ENCODE assay signal across 8 cellular contexts in the genomic region with DNA sequence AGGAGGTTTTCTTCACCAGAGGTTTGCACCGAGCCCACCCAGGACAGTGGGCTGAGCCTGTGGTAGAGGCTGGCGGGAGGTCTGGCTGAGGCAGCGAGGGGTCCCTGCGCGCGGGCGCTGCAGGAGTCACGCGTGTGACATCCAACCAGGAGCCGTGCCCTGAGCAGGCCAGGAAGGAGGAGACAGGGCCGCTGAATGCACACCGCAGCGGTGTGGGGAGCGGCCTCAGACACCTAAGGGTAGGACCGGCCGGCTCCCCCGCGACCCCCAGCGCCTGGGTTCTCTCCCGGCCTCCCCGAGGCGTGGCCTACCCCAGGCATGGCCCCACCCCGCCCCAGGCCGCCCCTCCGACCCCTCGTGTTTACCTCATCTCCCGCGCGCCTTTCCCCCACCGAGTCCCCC. TPM values are rescaled to one million over a fixed set of nuclear protein-coding genes. Genes with fewer than 3 reads are reported as not detected.
DNase-seq lines count a peak whose midpoint lies in the region; ATAC-seq and TF ChIP-seq lines count a peak whose summit lies in the region.

No MANE protein-coding gene starts in this region.

- peak overlapping the region; percentile 54 for H3K4me3 ChIP-seq in fibroblast of mammary gland (ENCODE audit: control insufficient read depth, low read depth, low read length)
- H3K4me3 ChIP-seq in neural cell (ENCODE audit: low read length) = peak overlapping the region; percentile 78
- peak overlapping the region; percentile 78 to 91 for H3K4me3 ChIP-seq in vagina

- no peak for TF ChIP-seq RAD21 in neural cell (conservative IDR thresholded peaks at IDR 0.05)

- H3K4me1 ChIP-seq in vagina = peaks cover 23% of the 10 kb centered on the region

- H3K36me3 ChIP-seq in neural cell (ENCODE audit: insufficient read depth, low read length) = no peaks in the 10 kb centered on the region
- no peaks in the 10 kb centered on the region for H3K36me3 ChIP-seq in vagina

- H3K27ac ChIP-seq in neural cell (ENCODE audit: low read length) (peak overlapping the region; percentile 67), vagina (peak overlapping the region; percentile 92)

- H3K27me3 ChIP-seq in neural cell (ENCODE audit: insufficient read depth, low read depth, low read length) = no peaks in the 10 kb centered on the region
- no peaks in the 10 kb centered on the region for H3K27me3 ChIP-seq in vagina

- H3K4me2 ChIP-seq in neural cell (ENCODE audit: low read length) = peak overlapping the region; percentile 85

- H3K9ac ChIP-seq in neural cell (ENCODE audit: low read length) = peak overlapping the region; percentile 83

- no peaks in the 10 kb centered on the region for H3F3A ChIP-seq in neural cell (ENCODE audit: insufficient read depth, low read length, poor library complexity, severe bottlenecking)

- no peak for TF ChIP-seq POLR2A in vagina (IDR thresholded peaks at IDR 0.05)

- no peaks in the 10 kb centered on the region for H3K9me2 ChIP-seq in neural cell (ENCODE audit: insufficient read depth, low read length)

- no peaks in the 10 kb centered on the region for H4K20me1 ChIP-seq in neural cell (ENCODE audit: insufficient read depth)

- intact Hi-C loops in vagina (cut with DNase I) = no loop called here

- H2AFZ ChIP-seq in neural cell (ENCODE audit: low read depth, low read length) = peak overlapping the region; percentile 47

- TF ChIP-seq CTCF in fibroblast of mammary gland (conservative IDR thresholded peaks at IDR 0.05; ENCODE audit: control insufficient read depth, insufficient read depth, low read depth, low read length) = no peak
- no peak for TF ChIP-seq CTCF in neural cell (IDR thresholded peaks at IDR 0.05; ENCODE audit: poor library complexity, severe bottlenecking)
- TF ChIP-seq CTCF in vagina (IDR thresholded peaks at IDR 0.05) = no peak

- H3K9me3 ChIP-seq in neural cell (ENCODE audit: low read length) = no peaks in the 10 kb centered on the region
- H3K9me3 ChIP-seq in vagina = no peaks in the 10 kb centered on the region

- peak; percentile 47 for ATAC-seq in HG02759 (IDR thresholded peaks at IDR 0.05; ENCODE audit: unreplicated experiment)

- DNase-seq in stimulated activated CD4-positive, alpha-beta T cell treated with anti-CD3 and anti-CD28 coated beads, Interleukin-12 subunit alpha, Interleukin-12 subunit beta, amount 100 ng/mL, for 24 hours (ENCODE audit: low read depth in 2 of 2) = peak; percentile 19 to 35
- no peak for DNase-seq in stimulated activated CD4-positive, alpha-beta T cell treated with anti-CD3 and anti-CD28 coated beads, Interleukin-4, amount 100 ng/mL, for 1 hour
- DNase-seq in NCI-H1417 (lab: John Stamatoyannopoulos, UW) (peak; percentile 22 to 84 (median 80)), activated T-cell treated with anti-CD3 and anti-CD28 coated beads for 48 hours (ENCODE audit: low read depth) (peak; percentile 46), fibroblast of mammary gland (ENCODE audit: low read depth) (peak; percentile 27), vagina (ENCODE audit: extremely low spot score in 2 of 2) (no peak)

- peaks cover 4% of the 10 kb centered on the region for H3K79me2 ChIP-seq in neural cell (replicated peaks; ENCODE audit: insufficient read depth, low read length)

- no peak for TF ChIP-seq EP300 in neural cell (conservative IDR thresholded peaks at IDR 0.05; ENCODE audit: poor library complexity, severe bottlenecking)

TF ChIP-seq in neural cell, 6 proteins besides CTCF, POLR2A, EP300 and RAD21:
- TF ChIP-seq REST (IDR thresholded peaks at IDR 0.05; ENCODE audit: borderline replicate concordance) (no peak), MXI1 (conservative IDR thresholded peaks at IDR 0.05; ENCODE audit: poor library complexity, severe bottlenecking) (peak; percentile 48), POLR2AphosphoS5 (IDR thresholded peaks at IDR 0.05) (peak; percentile 60), EZH2 (IDR thresholded peaks at IDR 0.05; ENCODE audit: borderline replicate concordance, insufficient read depth, low read length, poor library complexity, severe bottlenecking) (no peak)
TF ChIP-seq in neural cell: peak in this region for 2.

RNA-seq across cellular contexts. Expression of gene SLC41A3, which starts 0.4 kb away (rescaled TPM):
- 80.0 and 90.4 TPM in 2 replicates for polyA plus RNA-seq in neural cell
- polyA minus RNA-seq in neural cell = 68.1 and 70.8 TPM in 2 replicates
- total RNA-seq in vagina = 62.9 TPM

Comparison
In these comparisons a context has a peak if more than half of its experiments do, and no peak if none do; other contexts are left out.
1. DNase-seq: peak in stimulated activated CD4-positive, alpha-beta T cell treated with anti-CD3 and anti-CD28 coated beads, Interleukin-12 subunit alpha, Interleukin-12 subunit beta, amount 100 ng/mL, for 24 hours (2 of 2), NCI-H1417 (3 of 3), activated T-cell treated with anti-CD3 and anti-CD28 coated beads for 48 hours (single experiment) and fibroblast of mammary gland (single experiment); none in stimulated activated CD4-positive, alpha-beta T cell treated with anti-CD3 and anti-CD28 coated beads, Interleukin-4, amount 100 ng/mL, for 1 hour (single experiment) and vagina (0 of 2).
2. Peak in every context shown above with its lines, with median percentiles within 50 percentile points of each other: H3K4me3 ChIP-seq.